ENCODE assay signal across 16 cellular contexts in the genomic region with DNA sequence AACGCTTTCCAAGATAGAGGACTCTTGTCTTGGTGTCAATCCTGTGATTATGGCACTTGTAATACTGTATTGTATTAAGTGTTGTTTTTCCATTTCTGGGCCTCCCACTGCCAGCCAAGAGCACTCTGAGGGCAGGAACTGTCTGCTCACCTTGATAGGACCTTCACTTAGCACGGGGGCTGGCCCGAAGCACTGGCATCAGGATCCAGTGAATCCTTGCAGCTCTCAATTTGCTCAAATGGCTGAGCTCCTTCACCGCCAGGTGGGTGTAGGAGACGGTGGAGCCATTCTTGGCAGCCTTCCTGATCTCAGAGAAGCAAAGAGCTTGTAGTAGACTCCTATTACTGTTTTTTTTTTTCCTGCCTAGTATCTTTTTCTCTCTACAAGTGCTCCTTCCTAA. TPM values are rescaled to one million over a fixed set of nuclear protein-coding genes. Genes with fewer than 3 reads are reported as not detected.
DNase-seq lines count a peak whose midpoint lies in the region; ATAC-seq and TF ChIP-seq lines count a peak whose summit lies in the region.
"Had no signal": no experiment of that assay in that cellular context is flagged by ENCODE, and none has a peak within 500 bp of the region (broad histone marks: within the 10 kb centered on the region; RNA-seq: fewer than 3 reads in every experiment).

No MANE protein-coding gene starts in this region.

- H3K9me3 ChIP-seq in PC-3 (ENCODE audit: low read length) = no peaks in the 10 kb centered on the region
- H3K9me3 ChIP-seq: A549 had no signal

- no peak for ATAC-seq in PC-3
- ATAC-seq: A549, GM23338, K562 had no signal

- H3K27ac Mint-ChIP-seq in activated naive CD4-positive, alpha-beta T cell treated with anti-CD3 and anti-CD28 coated beads, Interleukin-2, amount 50 U/mL, for 24 hours = peak overlapping the region; percentile 23
- H3K27ac Mint-ChIP-seq: GM23338, HFFc6 had no signal

- H3K4me3 ChIP-seq in H7 (ENCODE audit: insufficient read depth, low read depth, low read length) (no peak overlapping the region), PC-3 (ENCODE audit: low read length) (no peak overlapping the region)
- H3K4me3 ChIP-seq: A549, GM23338, K562 had no signal

- H3K9ac ChIP-seq in PC-3 (ENCODE audit: low read length) = no peak overlapping the region

- no TSS peak for BruUV-seq in PC-3 (replicated peaks; lab: Mats Ljungman, UMichigan)

- H3K4me1 ChIP-seq in PC-3 (ENCODE audit: insufficient read depth, low read length) = no peaks in the 10 kb centered on the region
- H3K4me1 ChIP-seq: A549 had no signal

- no peak for DNase-seq in activated naive CD4-positive, alpha-beta T cell (lab: John Stamatoyannopoulos, UW)
- DNase-seq in NCI-H2171 (lab: John Stamatoyannopoulos, UW) (peak; percentile 95), cerebellar cortex (ENCODE audit: low spot score) (peak; percentile 36), H7 (no peak), PC-3 (no peak), NCI-H146 (lab: John Stamatoyannopoulos, UW) (no peak)
- DNase-seq: COR-L47, DMS53, HFFc6, NCI-H1694, NCI-H226 had no signal

- TF ChIP-seq CTCF in PC-3 (conservative IDR thresholded peaks at IDR 0.05; ENCODE audit: low read depth, low read length) = no peak

- H3K36me3 Mint-ChIP-seq in activated naive CD4-positive, alpha-beta T cell treated with anti-CD3 and anti-CD28 coated beads, Interleukin-2, amount 50 U/mL, for 24 hours = peaks cover 15% of the 10 kb centered on the region

- H3K79me2 ChIP-seq in PC-3 (ENCODE audit: low read length) = no peaks in the 10 kb centered on the region

- no peaks in the 10 kb centered on the region for H3K4me1 Mint-ChIP-seq in activated naive CD4-positive, alpha-beta T cell treated with anti-CD3 and anti-CD28 coated beads, Interleukin-2, amount 50 U/mL, for 24 hours
- H3K4me1 Mint-ChIP-seq: CD14-positive monocyte, GM23338 had no signal

- POLR2A ChIA-PET in PC-3 (lab: Charles Lee; ENCODE audit: unreplicated experiment) = no interaction called here

- no peak overlapping the region for H3K4me2 ChIP-seq in PC-3 (ENCODE audit: low read length)
- H3K4me2 ChIP-seq: A549, GM23338 had no signal

- H4K20me1 ChIP-seq in PC-3 (ENCODE audit: low read length) = no peaks in the 10 kb centered on the region

- H2AFZ ChIP-seq in PC-3 (ENCODE audit: low read length) = no peak overlapping the region
- H2AFZ ChIP-seq: GM23338 had no signal

- H3K27me3 Mint-ChIP-seq in activated naive CD4-positive, alpha-beta T cell treated with anti-CD3 and anti-CD28 coated beads, Interleukin-2, amount 50 U/mL, for 24 hours = no peaks in the 10 kb centered on the region

- no peaks in the 10 kb centered on the region for H3K9me2 ChIP-seq in PC-3 (replicated peaks; ENCODE audit: low read length)

- CTCF ChIA-PET in PC-3 (lab: Charles Lee) = no interaction called here

- intact Hi-C loops in PC-3 (cut with micrococcal nuclease) = no loop called here

- no peak overlapping the region for H3K4me3 Mint-ChIP-seq in activated naive CD4-positive, alpha-beta T cell treated with anti-CD3 and anti-CD28 coated beads, Interleukin-2, amount 50 U/mL, for 24 hours
- H3K4me3 Mint-ChIP-seq: GM23338, HFFc6 had no signal

- H3K36me3 ChIP-seq in H7 (replicated peaks; ENCODE audit: control insufficient read depth, insufficient read depth, low read length) (peaks cover 19% of the 10 kb centered on the region), PC-3 (ENCODE audit: low read depth, low read length) (peaks cover 27% of the 10 kb centered on the region)

- no peaks in the 10 kb centered on the region for H3K9me3 Mint-ChIP-seq in activated naive CD4-positive, alpha-beta T cell treated with anti-CD3 and anti-CD28 coated beads, Interleukin-2, amount 50 U/mL, for 24 hours
- H3K9me3 Mint-ChIP-seq: GM23338, HFFc6 had no signal

- no peaks in the 10 kb centered on the region for H3F3A ChIP-seq in PC-3 (ENCODE audit: low read length, unreplicated experiment)

- H3K27me3 ChIP-seq in H7 (ENCODE audit: control insufficient read depth, insufficient read depth, low read length) (no peaks in the 10 kb centered on the region), PC-3 (ENCODE audit: low read length) (no peaks in the 10 kb centered on the region)

- no peak overlapping the region for H3K27ac ChIP-seq in PC-3 (ENCODE audit: low read length)
- H3K27ac ChIP-seq: A549 had no signal

RNA-seq across cellular contexts. Expression of gene MECR, which starts 17.7 kb away (rescaled TPM):
- 62.1 and 71.1 TPM in 2 replicates for total RNA-seq in H7 (2014; rRNA removed; shearing (Covaris generic))
- total RNA-seq in PC-3 (2014; rRNA removed) = 25.3 and 30.5 TPM in 2 replicates

RNA-seq across cellular contexts. Expression of gene PTPRU, which starts 23.3 kb away (rescaled TPM):
- 24.6 and 28.6 TPM in 2 replicates for total RNA-seq in H7 (2014; rRNA removed; shearing (Covaris generic))
- 25.7 and 31.4 TPM in 2 replicates for total RNA-seq in PC-3 (2014; rRNA removed)

RNA-seq across cellular contexts. Expression of gene SRSF4, which starts 31.4 kb away (rescaled TPM):
- total RNA-seq in H7 (2014; rRNA removed; shearing (Covaris generic)) = 62.5 and 76.6 TPM in 2 replicates
- 62.0 and 78.2 TPM in 2 replicates for total RNA-seq in PC-3 (2014; rRNA removed)

Comparison
In these comparisons a context has a peak if more than half of its experiments do, and no peak if none do; other contexts are left out.
1. DNase-seq: peak in NCI-H2171 (single experiment) and cerebellar cortex (single experiment); none in activated naive CD4-positive, alpha-beta T cell (0 of 4), H7 (single experiment), PC-3 (single experiment) and NCI-H146 (single experiment).